Comparison of ENCODE assay signal across 1 cellular context in the genomic region with DNA sequence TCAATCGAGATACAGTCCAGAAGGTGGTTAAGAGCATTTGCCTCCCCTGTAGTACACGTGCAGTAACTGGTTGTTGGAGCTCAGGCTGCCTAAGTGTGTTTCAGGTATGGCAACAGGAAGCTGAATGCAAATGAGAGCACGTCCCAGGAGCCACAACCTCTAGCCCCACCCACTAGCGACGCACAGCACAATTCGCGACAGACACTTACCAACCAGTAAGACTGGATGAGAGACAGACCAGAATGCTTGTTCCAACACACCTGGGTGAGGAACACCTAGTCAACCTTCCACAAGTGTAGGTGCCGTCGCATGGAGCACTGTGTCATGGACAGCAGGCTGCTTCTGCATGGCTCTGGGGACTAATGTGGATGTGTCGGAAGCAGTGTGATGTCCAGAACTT.
TF ChIP-seq lines count a peak whose summit lies in the region.

No MANE protein-coding gene starts in this region.

TF ChIP-seq in K562, 482 proteins besides CTCF, POLR2A, EP300 and RAD21 (continued from another document):
- TF ChIP-seq HDGF (IDR thresholded peaks at IDR 0.05) (0 out of 2 replicates have a peak, but pooled peaks have one; percentile 37), ZNF668 (CRISPR knock-in tag; IDR thresholded peaks at IDR 0.05) (no peak), CXXC5 (CRISPR knock-in tag; IDR thresholded peaks at IDR 0.05) (peak; percentile 38; the same call in 1 of the 2 replicates), ZFX (CRISPR knock-in tag; IDR thresholded peaks at IDR 0.05) (no peak), TAL1 (IDR thresholded peaks at IDR 0.05) (no peak), NRF1 (conservative IDR thresholded peaks at IDR 0.05 in 1 of 2, IDR thresholded peaks at IDR 0.05 in 1 of 2) (0 out of 4 replicates have a peak, but pooled peaks of 1 of the 2 experiments have one; percentile 48), RBFOX2 (IDR thresholded peaks at IDR 0.05; ENCODE audit: low read depth, low read length) (0 out of 2 replicates have a peak, but pooled peaks have one; percentile 36), SRF (CRISPR knock-in tag; IDR thresholded peaks at IDR 0.05) (0 out of 4 replicates have a peak, but pooled peaks of 1 of the 2 experiments have one; percentile 32), SMARCE1 (IDR thresholded peaks at IDR 0.05) (no peak), SMAD1 (IDR thresholded peaks at IDR 0.05; ENCODE audit: low read depth, low read length, partially characterized antibody) (no peak), HDAC3 (IDR thresholded peaks at IDR 0.05; ENCODE audit: borderline replicate concordance, partially characterized antibody) (no peak), MTA3 (IDR thresholded peaks at IDR 0.05; ENCODE audit: borderline replicate concordance) (peak; percentile 60; the same call in 1 of the 2 replicates), POLR2H (tag; IDR thresholded peaks at IDR 0.05; ENCODE audit: low read depth) (no peak), HNRNPK (IDR thresholded peaks at IDR 0.05; ENCODE audit: low read depth, low read length, poor library complexity, severe bottlenecking) (no peak), KDM2B (CRISPR knock-in tag; IDR thresholded peaks at IDR 0.05) (no peak), BRCA1 (IDR thresholded peaks at IDR 0.05) (no peak), BRCA1 (CRISPR knock-in tag; IDR thresholded peaks at IDR 0.05) (no peak), FOXK2 (conservative IDR thresholded peaks at IDR 0.05 in 1 of 2, IDR thresholded peaks at IDR 0.05 in 1 of 2; ENCODE audit: low read depth in 2 of 2) (peak in 1 of 2 experiments; percentile 40; a peak in 1 of 4 replicates), TARDBP (IDR thresholded peaks at IDR 0.05) (no peak)
- TF ChIP-seq, protein P1, sequence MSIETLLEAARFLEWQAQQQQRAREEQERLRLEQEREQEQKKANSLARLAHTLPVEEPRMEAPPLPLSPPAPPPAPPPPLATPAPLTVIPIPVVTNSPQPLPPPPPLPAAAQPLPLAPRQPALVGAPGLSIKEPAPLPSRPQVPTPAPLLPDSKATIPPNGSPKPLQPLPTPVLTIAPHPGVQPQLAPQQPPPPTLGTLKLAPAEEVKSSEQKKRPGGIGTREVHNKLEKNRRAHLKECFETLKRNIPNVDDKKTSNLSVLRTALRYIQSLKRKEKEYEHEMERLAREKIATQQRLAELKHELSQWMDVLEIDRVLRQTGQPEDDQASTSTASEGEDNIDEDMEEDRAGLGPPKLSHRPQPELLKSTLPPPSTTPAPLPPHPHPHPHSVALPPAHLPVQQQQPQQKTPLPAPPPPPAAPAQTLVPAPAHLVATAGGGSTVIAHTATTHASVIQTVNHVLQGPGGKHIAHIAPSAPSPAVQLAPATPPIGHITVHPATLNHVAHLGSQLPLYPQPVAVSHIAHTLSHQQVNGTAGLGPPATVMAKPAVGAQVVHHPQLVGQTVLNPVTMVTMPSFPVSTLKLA (conservative IDR thresholded peaks at IDR 0.05) = peak in 1 of 2 experiments; percentile 49; a peak in 2 of 4 replicates
- TF ChIP-seq, protein P2, sequence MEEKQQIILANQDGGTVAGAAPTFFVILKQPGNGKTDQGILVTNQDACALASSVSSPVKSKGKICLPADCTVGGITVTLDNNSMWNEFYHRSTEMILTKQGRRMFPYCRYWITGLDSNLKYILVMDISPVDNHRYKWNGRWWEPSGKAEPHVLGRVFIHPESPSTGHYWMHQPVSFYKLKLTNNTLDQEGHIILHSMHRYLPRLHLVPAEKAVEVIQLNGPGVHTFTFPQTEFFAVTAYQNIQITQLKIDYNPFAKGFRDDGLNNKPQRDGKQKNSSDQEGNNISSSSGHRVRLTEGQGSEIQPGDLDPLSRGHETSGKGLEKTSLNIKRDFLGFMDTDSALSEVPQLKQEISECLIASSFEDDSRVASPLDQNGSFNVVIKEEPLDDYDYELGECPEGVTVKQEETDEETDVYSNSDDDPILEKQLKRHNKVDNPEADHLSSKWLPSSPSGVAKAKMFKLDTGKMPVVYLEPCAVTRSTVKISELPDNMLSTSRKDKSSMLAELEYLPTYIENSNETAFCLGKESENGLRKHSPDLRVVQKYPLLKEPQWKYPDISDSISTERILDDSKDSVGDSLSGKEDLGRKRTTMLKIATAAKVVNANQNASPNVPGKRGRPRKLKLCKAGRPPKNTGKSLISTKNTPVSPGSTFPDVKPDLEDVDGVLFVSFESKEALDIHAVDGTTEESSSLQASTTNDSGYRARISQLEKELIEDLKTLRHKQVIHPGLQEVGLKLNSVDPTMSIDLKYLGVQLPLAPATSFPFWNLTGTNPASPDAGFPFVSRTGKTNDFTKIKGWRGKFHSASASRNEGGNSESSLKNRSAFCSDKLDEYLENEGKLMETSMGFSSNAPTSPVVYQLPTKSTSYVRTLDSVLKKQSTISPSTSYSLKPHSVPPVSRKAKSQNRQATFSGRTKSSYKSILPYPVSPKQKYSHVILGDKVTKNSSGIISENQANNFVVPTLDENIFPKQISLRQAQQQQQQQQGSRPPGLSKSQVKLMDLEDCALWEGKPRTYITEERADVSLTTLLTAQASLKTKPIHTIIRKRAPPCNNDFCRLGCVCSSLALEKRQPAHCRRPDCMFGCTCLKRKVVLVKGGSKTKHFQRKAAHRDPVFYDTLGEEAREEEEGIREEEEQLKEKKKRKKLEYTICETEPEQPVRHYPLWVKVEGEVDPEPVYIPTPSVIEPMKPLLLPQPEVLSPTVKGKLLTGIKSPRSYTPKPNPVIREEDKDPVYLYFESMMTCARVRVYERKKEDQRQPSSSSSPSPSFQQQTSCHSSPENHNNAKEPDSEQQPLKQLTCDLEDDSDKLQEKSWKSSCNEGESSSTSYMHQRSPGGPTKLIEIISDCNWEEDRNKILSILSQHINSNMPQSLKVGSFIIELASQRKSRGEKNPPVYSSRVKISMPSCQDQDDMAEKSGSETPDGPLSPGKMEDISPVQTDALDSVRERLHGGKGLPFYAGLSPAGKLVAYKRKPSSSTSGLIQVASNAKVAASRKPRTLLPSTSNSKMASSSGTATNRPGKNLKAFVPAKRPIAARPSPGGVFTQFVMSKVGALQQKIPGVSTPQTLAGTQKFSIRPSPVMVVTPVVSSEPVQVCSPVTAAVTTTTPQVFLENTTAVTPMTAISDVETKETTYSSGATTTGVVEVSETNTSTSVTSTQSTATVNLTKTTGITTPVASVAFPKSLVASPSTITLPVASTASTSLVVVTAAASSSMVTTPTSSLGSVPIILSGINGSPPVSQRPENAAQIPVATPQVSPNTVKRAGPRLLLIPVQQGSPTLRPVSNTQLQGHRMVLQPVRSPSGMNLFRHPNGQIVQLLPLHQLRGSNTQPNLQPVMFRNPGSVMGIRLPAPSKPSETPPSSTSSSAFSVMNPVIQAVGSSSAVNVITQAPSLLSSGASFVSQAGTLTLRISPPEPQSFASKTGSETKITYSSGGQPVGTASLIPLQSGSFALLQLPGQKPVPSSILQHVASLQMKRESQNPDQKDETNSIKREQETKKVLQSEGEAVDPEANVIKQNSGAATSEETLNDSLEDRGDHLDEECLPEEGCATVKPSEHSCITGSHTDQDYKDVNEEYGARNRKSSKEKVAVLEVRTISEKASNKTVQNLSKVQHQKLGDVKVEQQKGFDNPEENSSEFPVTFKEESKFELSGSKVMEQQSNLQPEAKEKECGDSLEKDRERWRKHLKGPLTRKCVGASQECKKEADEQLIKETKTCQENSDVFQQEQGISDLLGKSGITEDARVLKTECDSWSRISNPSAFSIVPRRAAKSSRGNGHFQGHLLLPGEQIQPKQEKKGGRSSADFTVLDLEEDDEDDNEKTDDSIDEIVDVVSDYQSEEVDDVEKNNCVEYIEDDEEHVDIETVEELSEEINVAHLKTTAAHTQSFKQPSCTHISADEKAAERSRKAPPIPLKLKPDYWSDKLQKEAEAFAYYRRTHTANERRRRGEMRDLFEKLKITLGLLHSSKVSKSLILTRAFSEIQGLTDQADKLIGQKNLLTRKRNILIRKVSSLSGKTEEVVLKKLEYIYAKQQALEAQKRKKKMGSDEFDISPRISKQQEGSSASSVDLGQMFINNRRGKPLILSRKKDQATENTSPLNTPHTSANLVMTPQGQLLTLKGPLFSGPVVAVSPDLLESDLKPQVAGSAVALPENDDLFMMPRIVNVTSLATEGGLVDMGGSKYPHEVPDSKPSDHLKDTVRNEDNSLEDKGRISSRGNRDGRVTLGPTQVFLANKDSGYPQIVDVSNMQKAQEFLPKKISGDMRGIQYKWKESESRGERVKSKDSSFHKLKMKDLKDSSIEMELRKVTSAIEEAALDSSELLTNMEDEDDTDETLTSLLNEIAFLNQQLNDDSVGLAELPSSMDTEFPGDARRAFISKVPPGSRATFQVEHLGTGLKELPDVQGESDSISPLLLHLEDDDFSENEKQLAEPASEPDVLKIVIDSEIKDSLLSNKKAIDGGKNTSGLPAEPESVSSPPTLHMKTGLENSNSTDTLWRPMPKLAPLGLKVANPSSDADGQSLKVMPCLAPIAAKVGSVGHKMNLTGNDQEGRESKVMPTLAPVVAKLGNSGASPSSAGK (IDR thresholded peaks at IDR 0.05) = peak; percentile 41; the same call in 1 of the 2 replicates
- TF ChIP-seq, protein P3, sequence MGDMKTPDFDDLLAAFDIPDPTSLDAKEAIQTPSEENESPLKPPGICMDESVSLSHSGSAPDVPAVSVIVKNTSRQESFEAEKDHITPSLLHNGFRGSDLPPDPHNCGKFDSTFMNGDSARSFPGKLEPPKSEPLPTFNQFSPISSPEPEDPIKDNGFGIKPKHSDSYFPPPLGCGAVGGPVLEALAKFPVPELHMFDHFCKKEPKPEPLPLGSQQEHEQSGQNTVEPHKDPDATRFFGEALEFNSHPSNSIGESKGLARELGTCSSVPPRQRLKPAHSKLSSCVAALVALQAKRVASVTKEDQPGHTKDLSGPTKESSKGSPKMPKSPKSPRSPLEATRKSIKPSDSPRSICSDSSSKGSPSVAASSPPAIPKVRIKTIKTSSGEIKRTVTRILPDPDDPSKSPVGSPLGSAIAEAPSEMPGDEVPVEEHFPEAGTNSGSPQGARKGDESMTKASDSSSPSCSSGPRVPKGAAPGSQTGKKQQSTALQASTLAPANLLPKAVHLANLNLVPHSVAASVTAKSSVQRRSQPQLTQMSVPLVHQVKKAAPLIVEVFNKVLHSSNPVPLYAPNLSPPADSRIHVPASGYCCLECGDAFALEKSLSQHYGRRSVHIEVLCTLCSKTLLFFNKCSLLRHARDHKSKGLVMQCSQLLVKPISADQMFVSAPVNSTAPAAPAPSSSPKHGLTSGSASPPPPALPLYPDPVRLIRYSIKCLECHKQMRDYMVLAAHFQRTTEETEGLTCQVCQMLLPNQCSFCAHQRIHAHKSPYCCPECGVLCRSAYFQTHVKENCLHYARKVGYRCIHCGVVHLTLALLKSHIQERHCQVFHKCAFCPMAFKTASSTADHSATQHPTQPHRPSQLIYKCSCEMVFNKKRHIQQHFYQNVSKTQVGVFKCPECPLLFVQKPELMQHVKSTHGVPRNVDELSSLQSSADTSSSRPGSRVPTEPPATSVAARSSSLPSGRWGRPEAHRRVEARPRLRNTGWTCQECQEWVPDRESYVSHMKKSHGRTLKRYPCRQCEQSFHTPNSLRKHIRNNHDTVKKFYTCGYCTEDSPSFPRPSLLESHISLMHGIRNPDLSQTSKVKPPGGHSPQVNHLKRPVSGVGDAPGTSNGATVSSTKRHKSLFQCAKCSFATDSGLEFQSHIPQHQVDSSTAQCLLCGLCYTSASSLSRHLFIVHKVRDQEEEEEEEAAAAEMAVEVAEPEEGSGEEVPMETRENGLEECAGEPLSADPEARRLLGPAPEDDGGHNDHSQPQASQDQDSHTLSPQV (IDR thresholded peaks at IDR 0.05) = 0 out of 2 replicates have a peak, but pooled peaks have one; percentile 66
- TF ChIP-seq, protein P4, sequence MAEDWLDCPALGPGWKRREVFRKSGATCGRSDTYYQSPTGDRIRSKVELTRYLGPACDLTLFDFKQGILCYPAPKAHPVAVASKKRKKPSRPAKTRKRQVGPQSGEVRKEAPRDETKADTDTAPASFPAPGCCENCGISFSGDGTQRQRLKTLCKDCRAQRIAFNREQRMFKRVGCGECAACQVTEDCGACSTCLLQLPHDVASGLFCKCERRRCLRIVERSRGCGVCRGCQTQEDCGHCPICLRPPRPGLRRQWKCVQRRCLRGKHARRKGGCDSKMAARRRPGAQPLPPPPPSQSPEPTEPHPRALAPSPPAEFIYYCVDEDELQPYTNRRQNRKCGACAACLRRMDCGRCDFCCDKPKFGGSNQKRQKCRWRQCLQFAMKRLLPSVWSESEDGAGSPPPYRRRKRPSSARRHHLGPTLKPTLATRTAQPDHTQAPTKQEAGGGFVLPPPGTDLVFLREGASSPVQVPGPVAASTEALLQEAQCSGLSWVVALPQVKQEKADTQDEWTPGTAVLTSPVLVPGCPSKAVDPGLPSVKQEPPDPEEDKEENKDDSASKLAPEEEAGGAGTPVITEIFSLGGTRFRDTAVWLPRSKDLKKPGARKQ (CRISPR knock-in tag; IDR thresholded peaks at IDR 0.05) = peak; percentile 61; the same call in 1 of the 2 replicates
- TF ChIP-seq, protein P5, sequence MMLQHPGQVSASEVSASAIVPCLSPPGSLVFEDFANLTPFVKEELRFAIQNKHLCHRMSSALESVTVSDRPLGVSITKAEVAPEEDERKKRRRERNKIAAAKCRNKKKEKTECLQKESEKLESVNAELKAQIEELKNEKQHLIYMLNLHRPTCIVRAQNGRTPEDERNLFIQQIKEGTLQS (IDR thresholded peaks at IDR 0.05) = no peak
- TF ChIP-seq, protein P5 (CRISPR knock-in tag; conservative IDR thresholded peaks at IDR 0.05) = no peak
- TF ChIP-seq, protein P6, sequence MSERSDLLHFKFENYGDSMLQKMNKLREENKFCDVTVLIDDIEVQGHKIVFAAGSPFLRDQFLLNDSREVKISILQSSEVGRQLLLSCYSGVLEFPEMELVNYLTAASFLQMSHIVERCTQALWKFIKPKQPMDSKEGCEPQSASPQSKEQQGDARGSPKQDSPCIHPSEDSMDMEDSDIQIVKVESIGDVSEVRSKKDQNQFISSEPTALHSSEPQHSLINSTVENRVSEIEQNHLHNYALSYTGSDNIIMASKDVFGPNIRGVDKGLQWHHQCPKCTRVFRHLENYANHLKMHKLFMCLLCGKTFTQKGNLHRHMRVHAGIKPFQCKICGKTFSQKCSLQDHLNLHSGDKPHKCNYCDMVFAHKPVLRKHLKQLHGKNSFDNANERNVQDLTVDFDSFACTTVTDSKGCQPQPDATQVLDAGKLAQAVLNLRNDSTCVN (CRISPR knock-in tag; IDR thresholded peaks at IDR 0.05) = no peak
- TF ChIP-seq, protein P7, sequence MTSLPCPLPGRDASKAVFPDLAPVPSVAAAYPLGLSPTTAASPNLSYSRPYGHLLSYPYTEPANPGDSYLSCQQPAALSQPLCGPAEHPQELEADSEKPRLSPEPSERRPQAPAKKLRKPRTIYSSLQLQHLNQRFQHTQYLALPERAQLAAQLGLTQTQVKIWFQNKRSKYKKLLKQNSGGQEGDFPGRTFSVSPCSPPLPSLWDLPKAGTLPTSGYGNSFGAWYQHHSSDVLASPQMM (CRISPR knock-in tag; IDR thresholded peaks at IDR 0.05) = no peak
- TF ChIP-seq, protein P8, sequence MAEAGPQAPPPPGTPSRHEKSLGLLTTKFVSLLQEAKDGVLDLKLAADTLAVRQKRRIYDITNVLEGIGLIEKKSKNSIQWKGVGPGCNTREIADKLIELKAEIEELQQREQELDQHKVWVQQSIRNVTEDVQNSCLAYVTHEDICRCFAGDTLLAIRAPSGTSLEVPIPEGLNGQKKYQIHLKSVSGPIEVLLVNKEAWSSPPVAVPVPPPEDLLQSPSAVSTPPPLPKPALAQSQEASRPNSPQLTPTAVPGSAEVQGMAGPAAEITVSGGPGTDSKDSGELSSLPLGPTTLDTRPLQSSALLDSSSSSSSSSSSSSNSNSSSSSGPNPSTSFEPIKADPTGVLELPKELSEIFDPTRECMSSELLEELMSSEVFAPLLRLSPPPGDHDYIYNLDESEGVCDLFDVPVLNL (CRISPR knock-in tag; IDR thresholded peaks at IDR 0.05; ENCODE audit: low read depth) = no peak
